7 cellular contexts compared by ENCODE assay signal in genomic region chr21:16534408-16535099, GRCh38.
A peak's percentile ranks its signal among the peaks of the same experiment; 100 is the strongest.
DNase-seq lines count a peak whose midpoint lies in the region; ATAC-seq, FAIRE-seq and TF ChIP-seq lines count a peak whose summit lies in the region.

No MANE protein-coding gene starts in this region.

- H3K9me2 ChIP-seq in Karpas-422 (replicated peaks; ENCODE audit: insufficient read depth, low read length): no peaks in the 10 kb centered on the region

- H3K4me3 ChIP-seq in MG63: peak overlapping the region; percentile 56
- peak overlapping the region; percentile 34 for H3K4me3 ChIP-seq in bronchial epithelial cell (ENCODE audit: low read depth, low read length)
- peak overlapping the region; percentile 43 to 55 for H3K4me3 ChIP-seq in tibial artery
- no peak overlapping the region for H3K4me3 ChIP-seq in Karpas-422 (ENCODE audit: low read length)
- no peak overlapping the region for H3K4me3 ChIP-seq in effector memory CD4-positive, alpha-beta T cell (ENCODE audit: insufficient read depth, low read depth, low read length, poor library complexity, severe bottlenecking)

- H3K9me3 ChIP-seq in MG63: peaks cover 6% of the 10 kb centered on the region
- no peaks in the 10 kb centered on the region for H3K9me3 ChIP-seq in tibial artery
- H3K9me3 ChIP-seq in Karpas-422 (ENCODE audit: low read length): peaks cover 39% of the 10 kb centered on the region
- no peaks in the 10 kb centered on the region for H3K9me3 ChIP-seq in effector memory CD4-positive, alpha-beta T cell (ENCODE audit: control insufficient read depth, low read length)

- H3K27me3 ChIP-seq in MG63: no peaks in the 10 kb centered on the region
- H3K27me3 ChIP-seq in bronchial epithelial cell (ENCODE audit: control insufficient read depth, insufficient read depth, low read length): no peaks in the 10 kb centered on the region
- no peaks in the 10 kb centered on the region for H3K27me3 ChIP-seq in tibial artery
- no peaks in the 10 kb centered on the region for H3K27me3 ChIP-seq in Karpas-422 (ENCODE audit: low read length)
- no peaks in the 10 kb centered on the region for H3K27me3 ChIP-seq in effector memory CD4-positive, alpha-beta T cell (replicated peaks; ENCODE audit: control insufficient read depth, insufficient read depth, low read length, poor library complexity, severe bottlenecking)

- no peaks in the 10 kb centered on the region for H4K20me1 ChIP-seq in Karpas-422 (ENCODE audit: insufficient read depth, low read depth, low read length)

- intact Hi-C loops in tibial artery (cut with DNase I; ENCODE audit: low total_unique reads): loop anchor here (2.0 kb wide), 1 partner anchor 54 kb away; no protein-coding TSS in a partner anchor

- FAIRE-seq in bronchial epithelial cell (lab: Jason Lieb, UNC): no peak

- H3K4me1 ChIP-seq in tibial artery (peaks cover 0 to 27% (median 2%) of the 10 kb centered on the region in 4 donors), Karpas-422 (ENCODE audit: low read length) (no peaks in the 10 kb centered on the region)
- no peaks in the 10 kb centered on the region for H3K4me1 ChIP-seq in effector memory CD4-positive, alpha-beta T cell (ENCODE audit: control insufficient read depth, insufficient read depth, low read length, poor library complexity, severe bottlenecking)

- no peaks in the 10 kb centered on the region for H3K79me2 ChIP-seq in Karpas-422 (ENCODE audit: low read length)

- no peak overlapping the region for H3K9ac ChIP-seq in Karpas-422 (ENCODE audit: low read length)

- H3K27ac ChIP-seq in tibial artery (peak overlapping the region; percentile 63 to 78), Karpas-422 (ENCODE audit: low read length) (no peak overlapping the region)
- H3K27ac ChIP-seq in effector memory CD4-positive, alpha-beta T cell (ENCODE audit: insufficient read depth, low read length, poor library complexity, severe bottlenecking): no peak overlapping the region

- peaks cover 12% of the 10 kb centered on the region for H3K36me3 ChIP-seq in MG63
- H3K36me3 ChIP-seq in bronchial epithelial cell (ENCODE audit: control insufficient read depth, insufficient read depth, low read length): no peaks in the 10 kb centered on the region
- H3K36me3 ChIP-seq in tibial artery: no peaks in the 10 kb centered on the region
- no peaks in the 10 kb centered on the region for H3K36me3 ChIP-seq in Karpas-422 (ENCODE audit: insufficient read depth, low read length)
- H3K36me3 ChIP-seq in effector memory CD4-positive, alpha-beta T cell (ENCODE audit: control insufficient read depth, insufficient read depth, low read length): no peaks in the 10 kb centered on the region

- DNase-seq in MG63 (peak; percentile 79), bronchial epithelial cell (ENCODE audit: low read depth) (peak; percentile 40), kidney tubule cell (ENCODE audit: low spot score) (peak; percentile 29), tibial artery (peak; percentile 71 to 87), Karpas-422 (no peak)
- no peak for DNase-seq in effector memory CD4-positive, alpha-beta T cell

- no peak for ATAC-seq in GM19035 (IDR thresholded peaks at IDR 0.05; ENCODE audit: unreplicated experiment)

- no peak overlapping the region for H2AFZ ChIP-seq in Karpas-422 (ENCODE audit: low read length)

- no peak for TF ChIP-seq CTCF in bronchial epithelial cell (IDR thresholded peaks at IDR 0.05; ENCODE audit: insufficient read depth, low read length, severe bottlenecking)
- TF ChIP-seq CTCF in tibial artery (IDR thresholded peaks at IDR 0.05): no peak

- H3K4me2 ChIP-seq in Karpas-422 (ENCODE audit: low read depth, low read length, poor library complexity, severe bottlenecking): no peak overlapping the region

Comparison
In these comparisons a context has a peak if more than half of its experiments do, and no peak if none do; other contexts are left out.
1. DNase-seq: peak in MG63 (single experiment), bronchial epithelial cell (single experiment), kidney tubule cell (single experiment) and tibial artery (2 of 2); none in Karpas-422 (single experiment) and effector memory CD4-positive, alpha-beta T cell (0 of 3).
2. H3K4me3 ChIP-seq: peak in MG63 (single experiment), bronchial epithelial cell (single experiment) and tibial artery (2 of 2); none in Karpas-422 (single experiment) and effector memory CD4-positive, alpha-beta T cell (single experiment).
3. H3K27ac ChIP-seq: peak in tibial artery (2 of 2); none in Karpas-422 (single experiment) and effector memory CD4-positive, alpha-beta T cell (single experiment).